ENCODE assay signal across 21 cellular contexts in the genomic region with DNA sequence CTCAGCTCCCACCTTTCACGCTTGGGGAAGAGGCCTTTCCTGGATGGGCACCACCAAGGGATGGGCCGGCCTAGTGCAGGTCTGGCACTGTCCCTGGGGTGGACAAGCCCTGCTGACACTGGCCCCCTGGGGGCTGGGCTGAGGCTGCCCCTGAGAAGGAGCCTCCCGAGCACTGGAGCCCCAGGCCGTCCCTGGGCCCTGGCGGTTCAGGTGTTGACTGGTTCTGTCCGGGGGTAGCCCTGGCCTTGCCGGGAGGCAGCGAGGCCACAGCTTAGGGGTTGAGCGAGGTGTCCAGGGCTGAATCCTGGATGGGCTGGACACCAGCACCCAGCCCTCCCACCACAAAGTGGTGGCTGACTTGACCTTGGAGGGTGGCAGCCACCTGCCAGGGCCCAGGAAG. TPM values are rescaled to one million over a fixed set of nuclear protein-coding genes. Genes with fewer than 3 reads are reported as not detected.
"Had no signal": no experiment of that assay in that cellular context is flagged by ENCODE, and none has a peak within 500 bp of the region (broad histone marks: within the 10 kb centered on the region; RNA-seq: fewer than 3 reads in every experiment).

No MANE protein-coding gene starts in this region.

- H3K9me3 Mint-ChIP-seq: activated naive CD8-positive, alpha-beta T cell treated with anti-CD3 and anti-CD28 coated beads, Interleukin-2, amount 50 U/mL, for 24 hours; naive B cell had no signal

- H3K27me3 ChIP-seq: ascending aorta had no signal

- H3K4me1 Mint-ChIP-seq: activated naive CD8-positive, alpha-beta T cell treated with anti-CD3 and anti-CD28 coated beads, Interleukin-2, amount 50 U/mL, for 24 hours had no signal

- H3K27me3 Mint-ChIP-seq: activated naive CD8-positive, alpha-beta T cell treated with anti-CD3 and anti-CD28 coated beads, Interleukin-2, amount 50 U/mL, for 24 hours had no signal

- H3K27ac Mint-ChIP-seq: activated naive CD8-positive, alpha-beta T cell treated with anti-CD3 and anti-CD28 coated beads, Interleukin-2, amount 50 U/mL, for 24 hours had no signal

- H3K4me3 Mint-ChIP-seq: activated naive CD8-positive, alpha-beta T cell treated with anti-CD3 and anti-CD28 coated beads, Interleukin-2, amount 50 U/mL, for 24 hours; naive B cell had no signal

- H3K9me3 ChIP-seq: ascending aorta, breast epithelium, gastrocnemius medialis, heart right ventricle, neutrophil had no signal

- DNase-seq: activated CD4-positive, alpha-beta T cell treated with anti-CD3 and anti-CD28 coated beads, Interleukin-2, amount 50 U/mL, for 48 hours; activated naive CD4-positive, alpha-beta T cell; activated naive CD8-positive, alpha-beta T cell treated with anti-CD3 and anti-CD28 coated beads, Interleukin-2, amount 50 U/mL, for 24 hours; heart right ventricle; mammary epithelial cell; naive B cell; small intestine; stimulated activated CD4-positive, alpha-beta T cell treated with anti-CD3 and anti-CD28 coated beads, Interleukin-4, amount 100 ng/mL, for 4 hours; stimulated activated CD8-positive, alpha-beta memory T cell treated with anti-CD3 and anti-CD28 coated beads, Interleukin-4, amount 100 ng/mL, for 48 hours; stimulated activated naive CD4-positive, alpha-beta T cell treated with Interleukin-2 at 50 U/mL for 16 hours had no signal

- H3K36me3 ChIP-seq: ascending aorta, breast epithelium, gastrocnemius medialis, heart right ventricle, neutrophil had no signal

- H3K27ac ChIP-seq: ascending aorta, breast epithelium, gastrocnemius medialis, heart right ventricle, neutrophil had no signal

- FAIRE-seq: small intestine had no signal

- H3K36me3 Mint-ChIP-seq: naive B cell had no signal

- ATAC-seq: activated naive CD8-positive, alpha-beta T cell treated with anti-CD3 and anti-CD28 coated beads, Interleukin-2, amount 50 U/mL, for 24 hours; gastrocnemius medialis; heart right ventricle; left colon had no signal

- H3K4me3 ChIP-seq: ascending aorta, breast epithelium, gastrocnemius medialis, heart right ventricle had no signal

- H3K4me1 ChIP-seq: breast epithelium, gastrocnemius medialis, heart right ventricle had no signal

RNA-seq across cellular contexts. Expression of a gene that starts 49.7 kb away (rescaled TPM):
- total RNA-seq: ascending aorta; breast epithelium; cerebellum; dermis microvascular lymphatic vessel endothelial cell; epithelial cell of proximal tubule; gastrocnemius medialis; heart right ventricle; left colon; mammary epithelial cell; mononuclear cell; T-helper 1 cell treated with Interleukin-12 subunit alpha and Interleukin-12 subunit beta and Interleukin-4 antibody, amounts not matched to agents 30 ng/mL and 1 ng/mL, for 36 hours; urinary bladder had no signal
- polyA plus RNA-seq: heart right ventricle, mammary epithelial cell, small intestine, urinary bladder had no signal
